In the genomic region with DNA sequence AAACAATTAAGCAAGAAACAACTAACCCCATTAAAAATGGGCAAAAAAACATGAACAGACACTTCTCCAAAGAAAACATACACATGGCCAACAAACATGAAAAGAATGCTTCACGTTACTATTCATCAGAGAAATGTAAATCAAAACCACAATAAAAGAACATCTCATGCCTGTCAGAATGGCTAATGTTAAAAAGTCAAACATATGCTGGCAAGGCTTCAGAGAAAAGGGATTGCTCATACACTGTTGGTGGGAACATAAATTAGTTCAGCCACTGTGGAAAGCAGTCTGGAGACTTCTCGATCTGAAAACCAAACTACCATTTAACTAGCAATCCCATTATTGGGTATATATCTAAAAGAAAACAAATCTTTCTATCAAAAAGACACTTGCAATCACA, we compare ENCODE assay signal across 17 cellular contexts.
DNase-seq lines count a peak whose midpoint lies in the region; ATAC-seq and TF ChIP-seq lines count a peak whose summit lies in the region.
"Had no signal": no experiment of that assay in that cellular context is flagged by ENCODE, and none has a peak within 500 bp of the region (broad histone marks: within the 10 kb centered on the region; RNA-seq: fewer than 3 reads in every experiment).

No MANE protein-coding gene starts in this region.

- H3K36me3 Mint-ChIP-seq in stimulated activated naive B cell treated with anti-CD40 and anti-IgM and Interleukin-4, amounts not matched to agents 10 μg/mL and 1 μg/mL and 100 μg/mL, for 72 hours, result no peaks in the 10 kb centered on the region

- no peak overlapping the region for H3K27ac Mint-ChIP-seq in stimulated activated naive B cell treated with anti-CD40 and anti-IgM and Interleukin-4, amounts not matched to agents 10 μg/mL and 1 μg/mL and 100 μg/mL, for 72 hours
- H3K27ac Mint-ChIP-seq: activated CD4-positive, alpha-beta T cell treated with anti-CD3 and anti-CD28 coated beads, Interleukin-2, amount 10 ng/mL, durations not matched to agents 24 days and 14 days; B cell; immature natural killer cell had no signal

- H3K4me3 ChIP-seq in fibroblast of mammary gland (ENCODE audit: control insufficient read depth, low read depth, low read length), result no peak overlapping the region
- H3K4me3 ChIP-seq: coronary artery, heart left ventricle, lower lobe of right lung, right lobe of liver had no signal

- DNase-seq in HCEC 1CT, result peak; percentile 17
- peak; percentile 32 for DNase-seq in SW480 (ENCODE audit: low spot score)
- peak; percentile 85 for DNase-seq in fibroblast of mammary gland (ENCODE audit: low read depth)
- peak; percentile 13 for DNase-seq in stromal cell of bone marrow (ENCODE audit: low read depth)
- no peak for DNase-seq in stimulated activated naive B cell treated with anti-CD40 and anti-IgM and Interleukin-4, amounts not matched to agents 10 μg/mL and 1 μg/mL and 100 μg/mL, for 72 hours
- no peak for DNase-seq in activated CD4-positive, CD25-positive, alpha-beta regulatory T cell treated with anti-CD3 and anti-CD28 coated beads, Interleukin-2, amount 50 U/mL, for 72 hours
- DNase-seq: activated CD4-positive, alpha-beta T cell treated with anti-CD3 and anti-CD28 coated beads, Interleukin-2, amount 10 ng/mL, durations not matched to agents 24 days and 14 days; aorta; heart left ventricle; immature natural killer cell; lower lobe of right lung; NCI-H146; right lobe of liver; stimulated activated naive CD8-positive, alpha-beta T cell treated with anti-CD3 and anti-CD28 coated beads, Interleukin-15, amount 100 ng/mL, for 72 hours had no signal

- no peak for ATAC-seq in stimulated activated naive B cell treated with anti-CD40 and anti-IgM and Interleukin-4, amounts not matched to agents 10 μg/mL and 1 μg/mL and 100 μg/mL, for 72 hours (replicated peaks)
- ATAC-seq in GM21381 (IDR thresholded peaks at IDR 0.05; ENCODE audit: unreplicated experiment), result no peak
- ATAC-seq: heart left ventricle; lower lobe of right lung; right lobe of liver; stimulated activated naive CD8-positive, alpha-beta T cell treated with anti-CD3 and anti-CD28 coated beads, Interleukin-15, amount 100 ng/mL, for 72 hours had no signal

- peaks cover 0 to 12% of the 10 kb centered on the region in 2 donors for H3K9me3 Mint-ChIP-seq in stimulated activated naive B cell treated with anti-CD40 and anti-IgM and Interleukin-4, amounts not matched to agents 10 μg/mL and 1 μg/mL and 100 μg/mL, for 72 hours

- H3K27me3 Mint-ChIP-seq in stimulated activated naive B cell treated with anti-CD40 and anti-IgM and Interleukin-4, amounts not matched to agents 10 μg/mL and 1 μg/mL and 100 μg/mL, for 72 hours, result no peaks in the 10 kb centered on the region
- H3K27me3 Mint-ChIP-seq: activated CD4-positive, alpha-beta T cell treated with anti-CD3 and anti-CD28 coated beads, Interleukin-2, amount 10 ng/mL, durations not matched to agents 24 days and 14 days; B cell; stimulated activated naive CD8-positive, alpha-beta T cell treated with anti-CD3 and anti-CD28 coated beads, Interleukin-15, amount 100 ng/mL, for 72 hours had no signal

- no peaks in the 10 kb centered on the region for H3K4me1 Mint-ChIP-seq in stimulated activated naive B cell treated with anti-CD40 and anti-IgM and Interleukin-4, amounts not matched to agents 10 μg/mL and 1 μg/mL and 100 μg/mL, for 72 hours
- H3K4me1 Mint-ChIP-seq: activated CD4-positive, alpha-beta T cell treated with anti-CD3 and anti-CD28 coated beads, Interleukin-2, amount 10 ng/mL, durations not matched to agents 24 days and 14 days; B cell; immature natural killer cell; stimulated activated naive CD8-positive, alpha-beta T cell treated with anti-CD3 and anti-CD28 coated beads, Interleukin-15, amount 100 ng/mL, for 72 hours had no signal

- no peak overlapping the region for H3K4me3 Mint-ChIP-seq in stimulated activated naive B cell treated with anti-CD40 and anti-IgM and Interleukin-4, amounts not matched to agents 10 μg/mL and 1 μg/mL and 100 μg/mL, for 72 hours
- H3K4me3 Mint-ChIP-seq: activated CD4-positive, alpha-beta T cell treated with anti-CD3 and anti-CD28 coated beads, Interleukin-2, amount 10 ng/mL, durations not matched to agents 24 days and 14 days; B cell; immature natural killer cell; stimulated activated naive CD8-positive, alpha-beta T cell treated with anti-CD3 and anti-CD28 coated beads, Interleukin-15, amount 100 ng/mL, for 72 hours had no signal

- no peak for TF ChIP-seq CTCF in fibroblast of mammary gland (conservative IDR thresholded peaks at IDR 0.05; ENCODE audit: control insufficient read depth, insufficient read depth, low read depth, low read length)

Comparison
In these comparisons a context has a peak if more than half of its experiments do, and no peak if none do; other contexts are left out.
1. DNase-seq: peak in HCEC 1CT (single experiment), SW480 (single experiment), fibroblast of mammary gland (single experiment) and stromal cell of bone marrow (single experiment); none in stimulated activated naive B cell treated with anti-CD40 and anti-IgM and Interleukin-4, amounts not matched to agents 10 μg/mL and 1 μg/mL and 100 μg/mL, for 72 hours (single experiment) and activated CD4-positive, CD25-positive, alpha-beta regulatory T cell treated with anti-CD3 and anti-CD28 coated beads, Interleukin-2, amount 50 U/mL, for 72 hours (single experiment).